In the genomic region with DNA sequence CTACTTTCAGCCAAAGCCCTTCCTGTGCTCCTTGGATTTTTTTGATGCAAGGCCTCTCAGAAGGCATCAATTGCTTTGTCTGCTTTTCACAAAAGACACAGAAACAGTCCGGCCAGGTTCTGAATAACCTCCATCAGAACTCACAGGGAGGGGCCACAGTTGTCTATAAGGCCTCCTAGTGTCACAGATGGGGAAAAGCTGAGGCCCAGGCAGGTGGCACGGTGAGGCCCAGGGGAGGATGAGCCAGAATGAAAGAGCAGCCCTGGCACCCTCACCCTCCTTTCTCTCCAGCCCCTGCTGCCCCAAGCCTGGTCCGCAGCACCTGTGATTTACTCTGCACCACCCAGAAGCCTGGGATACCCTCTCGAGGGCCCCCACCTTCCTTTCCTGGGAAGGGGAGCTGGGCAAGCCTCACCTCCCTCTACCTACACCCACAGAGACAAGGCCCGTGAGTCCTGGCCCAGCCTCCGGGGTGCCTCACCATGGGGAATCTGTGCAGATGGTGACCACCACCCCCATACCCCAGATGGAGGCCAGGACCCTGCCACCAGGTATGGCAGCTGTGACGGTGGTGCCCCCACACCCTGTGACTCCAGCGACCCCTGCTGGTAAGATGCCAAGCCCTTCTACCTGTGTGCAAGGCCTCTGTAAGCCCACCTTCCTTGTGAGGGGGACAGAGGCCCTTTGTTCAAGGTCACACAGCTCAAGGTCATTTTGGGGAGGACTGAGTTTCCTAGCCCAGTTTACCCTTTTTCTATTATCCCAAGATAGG, we compare ENCODE assay signal across 10 cellular contexts. TPM values are rescaled to one million over a fixed set of nuclear protein-coding genes. Genes with fewer than 3 reads are reported as not detected.
DNase-seq lines count a peak whose midpoint lies in the region; ATAC-seq, FAIRE-seq and TF ChIP-seq lines count a peak whose summit lies in the region.
"Had no signal": no experiment of that assay in that cellular context is flagged by ENCODE, and none has a peak within 500 bp of the region (broad histone marks: within the 10 kb centered on the region; RNA-seq: fewer than 3 reads in every experiment).

No MANE protein-coding gene starts in this region.

- H3K4me1 Mint-ChIP-seq in T-helper 2 cell treated with Interferon-gamma antibody and Interleukin-4, amounts not matched to agents 5 μg/mL and 100 μg/mL, for 36 hours (ENCODE audit: low read depth), result no peaks in the 10 kb centered on the region
- H3K4me1 Mint-ChIP-seq in T-cell, result no peaks in the 10 kb centered on the region
- no peaks in the 10 kb centered on the region for H3K4me1 Mint-ChIP-seq in progenitor cell of endocrine pancreas (ENCODE audit: low read depth)

- TF ChIP-seq CTCF in bronchial epithelial cell (IDR thresholded peaks at IDR 0.05; ENCODE audit: insufficient read depth, low read length, severe bottlenecking) (peak; percentile 48), progenitor cell of endocrine pancreas (IDR thresholded peaks at IDR 0.05; ENCODE audit: unreplicated experiment) (peak; percentile 59)

- H3K27ac Mint-ChIP-seq in T-helper 2 cell treated with Interferon-gamma antibody and Interleukin-4, amounts not matched to agents 5 μg/mL and 100 μg/mL, for 36 hours, result no peak overlapping the region
- H3K27ac Mint-ChIP-seq in T-cell (no peak overlapping the region), progenitor cell of endocrine pancreas (no peak overlapping the region)
- H3K27ac Mint-ChIP-seq: stimulated activated naive CD8-positive, alpha-beta T cell treated with anti-CD3 and anti-CD28 coated beads, Interleukin-15, Interleukin-2, amounts not matched to agents 100 ng/mL and 50 ng/mL, for 24 hours had no signal

- H3K36me3 ChIP-seq in bronchial epithelial cell (ENCODE audit: control insufficient read depth, insufficient read depth, low read length), result no peaks in the 10 kb centered on the region

- ATAC-seq in T-cell (replicated peaks in 1 of 4), result peak; percentile 43 to 81 (median 57)
- no peak for ATAC-seq in GM21576 (IDR thresholded peaks at IDR 0.05; ENCODE audit: unreplicated experiment)
- ATAC-seq in HG03565 (IDR thresholded peaks at IDR 0.05; ENCODE audit: unreplicated experiment), result no peak

- CTCF ChIA-PET in T-cell (lab: Charles Lee), result interaction anchor here in 1 of 2 donors (1.0 to 1.4 kb wide), 2 partner anchors 133 to 137 kb away, joined by 3 to 4 read pairs; no protein-coding TSS in a partner anchor

- no peaks in the 10 kb centered on the region for H3K9me3 Mint-ChIP-seq in T-helper 2 cell treated with Interferon-gamma antibody and Interleukin-4, amounts not matched to agents 5 μg/mL and 100 μg/mL, for 36 hours
- H3K9me3 Mint-ChIP-seq in T-cell, result no peaks in the 10 kb centered on the region
- no peaks in the 10 kb centered on the region for H3K9me3 Mint-ChIP-seq in progenitor cell of endocrine pancreas (ENCODE audit: low read depth)
- H3K9me3 Mint-ChIP-seq: stimulated activated naive CD8-positive, alpha-beta T cell treated with anti-CD3 and anti-CD28 coated beads, Interleukin-15, Interleukin-2, amounts not matched to agents 100 ng/mL and 50 ng/mL, for 24 hours had no signal

- H3K4me3 Mint-ChIP-seq in T-helper 2 cell treated with Interferon-gamma antibody and Interleukin-4, amounts not matched to agents 5 μg/mL and 100 μg/mL, for 36 hours, result no peak overlapping the region
- H3K4me3 Mint-ChIP-seq in T-cell, result no peak overlapping the region
- H3K4me3 Mint-ChIP-seq in progenitor cell of endocrine pancreas (ENCODE audit: low read depth), result no peak overlapping the region
- H3K4me3 Mint-ChIP-seq: stimulated activated naive CD8-positive, alpha-beta T cell treated with anti-CD3 and anti-CD28 coated beads, Interleukin-15, Interleukin-2, amounts not matched to agents 100 ng/mL and 50 ng/mL, for 24 hours had no signal

- peak in 4 of 5 experiments; percentile 19 to 51 (median 29) for DNase-seq in T-helper 2 cell
- no peak for DNase-seq in T-helper 2 cell treated with Interferon-gamma antibody and Interleukin-4, amounts not matched to agents 5 μg/mL and 100 μg/mL, for 36 hours (ENCODE audit: low spot score)
- peak; percentile 28 to 74 (median 57) for DNase-seq in T-cell
- no peak for DNase-seq in bronchial epithelial cell (ENCODE audit: low read depth)
- peak; percentile 49 for DNase-seq in progenitor cell of endocrine pancreas (ENCODE audit: low spot score, unreplicated experiment)
- DNase-seq in AG08395 (ENCODE audit: low spot score), result no peak

- POLR2A ChIA-PET in T-cell (lab: Charles Lee), result interaction anchor here in 1 of 2 donors (0.5 kb wide), 1 partner anchor 20 kb away, joined by 6 read pairs; no protein-coding TSS in a partner anchor

- FAIRE-seq in bronchial epithelial cell (lab: Jason Lieb, UNC), result peak; percentile 80
- FAIRE-seq: G401.6 had no signal

- H3K36me3 Mint-ChIP-seq in T-helper 2 cell treated with Interferon-gamma antibody and Interleukin-4, amounts not matched to agents 5 μg/mL and 100 μg/mL, for 36 hours (ENCODE audit: low read depth), result no peaks in the 10 kb centered on the region
- no peaks in the 10 kb centered on the region for H3K36me3 Mint-ChIP-seq in T-cell
- H3K36me3 Mint-ChIP-seq in progenitor cell of endocrine pancreas (ENCODE audit: insufficient read depth), result no peaks in the 10 kb centered on the region

- no peaks in the 10 kb centered on the region for H3K27me3 ChIP-seq in bronchial epithelial cell (ENCODE audit: control insufficient read depth, insufficient read depth, low read length)

- no peaks in the 10 kb centered on the region for H3K27me3 Mint-ChIP-seq in T-helper 2 cell treated with Interferon-gamma antibody and Interleukin-4, amounts not matched to agents 5 μg/mL and 100 μg/mL, for 36 hours (ENCODE audit: low read depth)
- no peaks in the 10 kb centered on the region for H3K27me3 Mint-ChIP-seq in T-cell
- H3K27me3 Mint-ChIP-seq in progenitor cell of endocrine pancreas, result peaks cover 6% of the 10 kb centered on the region
- H3K27me3 Mint-ChIP-seq: stimulated activated naive CD8-positive, alpha-beta T cell treated with anti-CD3 and anti-CD28 coated beads, Interleukin-15, Interleukin-2, amounts not matched to agents 100 ng/mL and 50 ng/mL, for 24 hours had no signal

- no peak overlapping the region for H3K4me3 ChIP-seq in bronchial epithelial cell (ENCODE audit: low read depth, low read length)

RNA-seq across cellular contexts. Expression of gene ZNF467, which starts 26.2 kb away (rescaled TPM):
- total RNA-seq in T-cell (1 to 10 TPM; 3.0 to 5.3 (median 4.5) TPM), bronchial epithelial cell (0.26 and 3.5 TPM in 2 replicates), progenitor cell of endocrine pancreas (14.8 and 16.1 TPM in 2 replicates)

RNA-seq across cellular contexts. Expression of gene ZNF862, which starts 38.6 kb away (rescaled TPM):
- total RNA-seq in T-cell (10 to 100 TPM; 49.3 to 72.0 (median 63.8) TPM), bronchial epithelial cell (5.0 and 8.7 TPM in 2 replicates), progenitor cell of endocrine pancreas (19.5 and 22.8 TPM in 2 replicates)

Comparison
In these comparisons a context has a peak if more than half of its experiments do, and no peak if none do; other contexts are left out.
1. DNase-seq: peak in T-helper 2 cell (4 of 5), T-cell (34 of 34) and progenitor cell of endocrine pancreas (single experiment); none in T-helper 2 cell treated with Interferon-gamma antibody and Interleukin-4, amounts not matched to agents 5 μg/mL and 100 μg/mL, for 36 hours (single experiment), bronchial epithelial cell (single experiment) and AG08395 (single experiment).
2. ATAC-seq: peak in T-cell (4 of 4); none in GM21576 (single experiment) and HG03565 (single experiment).